In the genomic region with DNA sequence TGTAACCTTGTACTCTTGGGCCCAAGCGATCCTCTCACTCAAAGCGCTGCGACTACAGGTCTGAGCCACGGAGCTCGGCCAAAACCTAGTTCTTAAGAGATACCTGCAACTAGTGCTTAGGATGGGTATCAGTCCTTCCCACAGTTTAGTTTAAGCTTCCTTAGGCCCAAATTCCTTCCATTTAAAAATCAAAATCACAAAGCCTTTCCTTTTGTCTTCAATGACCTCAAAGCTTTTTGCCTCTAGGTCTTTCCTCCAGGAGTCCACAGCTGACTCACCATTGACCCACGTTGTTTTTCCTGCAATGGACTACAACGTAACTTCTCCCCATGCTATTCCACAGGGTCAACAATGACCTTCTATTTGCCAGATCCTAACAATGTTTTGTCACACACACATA, we compare ENCODE assay signal across 1 cellular context.
TF ChIP-seq lines count a peak whose summit lies in the region.

No MANE protein-coding gene starts in this region.

TF ChIP-seq in neural cell, 6 proteins besides CTCF, POLR2A, EP300 and RAD21 (continued from another document):
- TF ChIP-seq, protein P1, sequence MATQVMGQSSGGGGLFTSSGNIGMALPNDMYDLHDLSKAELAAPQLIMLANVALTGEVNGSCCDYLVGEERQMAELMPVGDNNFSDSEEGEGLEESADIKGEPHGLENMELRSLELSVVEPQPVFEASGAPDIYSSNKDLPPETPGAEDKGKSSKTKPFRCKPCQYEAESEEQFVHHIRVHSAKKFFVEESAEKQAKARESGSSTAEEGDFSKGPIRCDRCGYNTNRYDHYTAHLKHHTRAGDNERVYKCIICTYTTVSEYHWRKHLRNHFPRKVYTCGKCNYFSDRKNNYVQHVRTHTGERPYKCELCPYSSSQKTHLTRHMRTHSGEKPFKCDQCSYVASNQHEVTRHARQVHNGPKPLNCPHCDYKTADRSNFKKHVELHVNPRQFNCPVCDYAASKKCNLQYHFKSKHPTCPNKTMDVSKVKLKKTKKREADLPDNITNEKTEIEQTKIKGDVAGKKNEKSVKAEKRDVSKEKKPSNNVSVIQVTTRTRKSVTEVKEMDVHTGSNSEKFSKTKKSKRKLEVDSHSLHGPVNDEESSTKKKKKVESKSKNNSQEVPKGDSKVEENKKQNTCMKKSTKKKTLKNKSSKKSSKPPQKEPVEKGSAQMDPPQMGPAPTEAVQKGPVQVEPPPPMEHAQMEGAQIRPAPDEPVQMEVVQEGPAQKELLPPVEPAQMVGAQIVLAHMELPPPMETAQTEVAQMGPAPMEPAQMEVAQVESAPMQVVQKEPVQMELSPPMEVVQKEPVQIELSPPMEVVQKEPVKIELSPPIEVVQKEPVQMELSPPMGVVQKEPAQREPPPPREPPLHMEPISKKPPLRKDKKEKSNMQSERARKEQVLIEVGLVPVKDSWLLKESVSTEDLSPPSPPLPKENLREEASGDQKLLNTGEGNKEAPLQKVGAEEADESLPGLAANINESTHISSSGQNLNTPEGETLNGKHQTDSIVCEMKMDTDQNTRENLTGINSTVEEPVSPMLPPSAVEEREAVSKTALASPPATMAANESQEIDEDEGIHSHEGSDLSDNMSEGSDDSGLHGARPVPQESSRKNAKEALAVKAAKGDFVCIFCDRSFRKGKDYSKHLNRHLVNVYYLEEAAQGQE (IDR thresholded peaks at IDR 0.05; ENCODE audit: borderline replicate concordance): no peak
TF ChIP-seq in neural cell: peak in this region for 0.
